Comparison of ENCODE assay signal across 7 cellular contexts in genomic region chr3:59052803-59053411, GRCh38. TPM values are rescaled to one million over a fixed set of nuclear protein-coding genes. Genes with fewer than 3 reads are reported as not detected.
DNase-seq lines count a peak whose midpoint lies in the region; ATAC-seq, FAIRE-seq and TF ChIP-seq lines count a peak whose summit lies in the region.

No MANE protein-coding gene starts in this region.

- TF ChIP-seq EP300 in HepG2 (IDR thresholded peaks at IDR 0.05; ENCODE audit: low read depth in 2 of 2, low read length in 2 of 2) (no peak), HepG2 (CRISPR knock-in tag; IDR thresholded peaks at IDR 0.05; ENCODE audit: borderline replicate concordance) (no peak)

- CTCF ChIA-PET in activated CD8-positive, alpha-beta T cell treated with anti-CD3 and anti-CD28 coated beads, Interleukin-2, amount 10 ng/mL, durations not matched to agents 7 days and 5 days (lab: Charles Lee): interaction anchor here (0.6 to 2.8 kb wide), 17 partner anchors 10 to 416 kb away, joined by 3 to 28 read pairs (median 4); no protein-coding TSS in a partner anchor
- CTCF ChIA-PET in HepG2 (lab: Yijun Ruan, JAX; ENCODE audit: low intra/inter-chr PET ratio, low total read pairs): interaction anchor here (1.4 to 1.9 kb wide), 3 partner anchors 58 to 412 kb away, joined by 3 to 9 read pairs (median 4); no protein-coding TSS in a partner anchor

- no peaks in the 10 kb centered on the region for H3K27me3 Mint-ChIP-seq in activated CD8-positive, alpha-beta T cell treated with anti-CD3 and anti-CD28 coated beads, Interleukin-2, amount 10 ng/mL, durations not matched to agents 7 days and 5 days (ENCODE audit: low read depth)
- H3K27me3 Mint-ChIP-seq in activated T-helper 2 cell treated with anti-CD3 and anti-CD28 coated beads, Interferon-gamma antibody, Interleukin-2, Interleukin-4, amounts not matched to agents 10 μg/mL and 5 μg/mL and 100 μg/mL, durations not matched to agents 14 hours and 24 hours and 36 hours (ENCODE audit: low read depth): peaks cover 12% of the 10 kb centered on the region

- 5% methylated on average over 2 of the region's 2 CpGs for WGBS in HepG2 (ENCODE audit: low lambda C conversion rate)

- DNase-seq in ELF-1 (ENCODE audit: low read depth, low spot score) (peak; percentile 36), HepG2 (ENCODE audit: low spot score) (peak; percentile 25), activated gamma-delta T cell treated with Interleukin-2 at 50 U/mL for 16 hours (no peak)
- DNase-seq in activated CD8-positive, alpha-beta T cell treated with anti-CD3 and anti-CD28 coated beads, Interleukin-2, amount 10 ng/mL, durations not matched to agents 7 days and 5 days: peak; percentile 46
- DNase-seq in activated T-helper 2 cell treated with anti-CD3 and anti-CD28 coated beads, Interferon-gamma antibody, Interleukin-2, Interleukin-4, amounts not matched to agents 10 μg/mL and 5 μg/mL and 100 μg/mL, durations not matched to agents 14 hours and 24 hours and 36 hours (ENCODE audit: low spot score): no peak
- no peak for DNase-seq in effector CD8-positive, alpha-beta T cell (lab: John Stamatoyannopoulos, UW)

- ATAC-seq in HG02623 (IDR thresholded peaks at IDR 0.05; ENCODE audit: unreplicated experiment): peak; percentile 27
- ATAC-seq in activated CD8-positive, alpha-beta T cell treated with anti-CD3 and anti-CD28 coated beads, Interleukin-2, amount 10 ng/mL, durations not matched to agents 7 days and 5 days: no peak
- peak; percentile 80 for ATAC-seq in HepG2

- TF ChIP-seq RAD21 in HepG2 (CRISPR knock-in tag; IDR thresholded peaks at IDR 0.05): peak; percentile 32; the same call in 1 of the 2 replicates

- no peaks in the 10 kb centered on the region for H3K36me3 ChIP-seq in HepG2 (replicated peaks in 1 of 2; ENCODE audit: control insufficient read depth in 1 of 2, insufficient read depth in 2 of 2, low read length in 2 of 2)

- peaks cover 12% of the 10 kb centered on the region for H3K4me1 Mint-ChIP-seq in activated CD8-positive, alpha-beta T cell treated with anti-CD3 and anti-CD28 coated beads, Interleukin-2, amount 10 ng/mL, durations not matched to agents 7 days and 5 days (ENCODE audit: low read depth)
- peaks cover 14% of the 10 kb centered on the region for H3K4me1 Mint-ChIP-seq in activated T-helper 2 cell treated with anti-CD3 and anti-CD28 coated beads, Interferon-gamma antibody, Interleukin-2, Interleukin-4, amounts not matched to agents 10 μg/mL and 5 μg/mL and 100 μg/mL, durations not matched to agents 14 hours and 24 hours and 36 hours (ENCODE audit: low read depth)

- intact Hi-C loops in HepG2 (cut with micrococcal nuclease; ENCODE audit: unreplicated experiment): loop anchor here (2.0 kb wide), 2 partner anchors 58 to 228 kb away; no protein-coding TSS in a partner anchor
- intact Hi-C loops in activated T-helper 2 cell treated with anti-CD3 and anti-CD28 coated beads, Interferon-gamma antibody, Interleukin-2, Interleukin-4, amounts not matched to agents 10 μg/mL and 5 μg/mL and 100 μg/mL, durations not matched to agents 14 hours and 24 hours and 36 hours (cut with micrococcal nuclease): loop anchor here (1.0 to 10.0 kb wide), 3 partner anchors 58 to 228 kb away; no protein-coding TSS in a partner anchor

- H3K27me3 ChIP-seq in HepG2 (ENCODE audit: control insufficient read depth in 1 of 2, insufficient read depth in 2 of 2, low read length in 2 of 2): no peaks in the 10 kb centered on the region; a peak in 1 of 5 replicates

- H3K79me2 ChIP-seq in HepG2 (ENCODE audit: insufficient read depth, low read length): no peaks in the 10 kb centered on the region

- H3K4me3 Mint-ChIP-seq in activated CD8-positive, alpha-beta T cell treated with anti-CD3 and anti-CD28 coated beads, Interleukin-2, amount 10 ng/mL, durations not matched to agents 7 days and 5 days: no peak overlapping the region
- no peak overlapping the region for H3K4me3 Mint-ChIP-seq in activated T-helper 2 cell treated with anti-CD3 and anti-CD28 coated beads, Interferon-gamma antibody, Interleukin-2, Interleukin-4, amounts not matched to agents 10 μg/mL and 5 μg/mL and 100 μg/mL, durations not matched to agents 14 hours and 24 hours and 36 hours (ENCODE audit: low read depth)

- no peak for FAIRE-seq in HepG2 (lab: Jason Lieb, UNC)

- no peaks in the 10 kb centered on the region for H4K20me1 ChIP-seq in HepG2 (ENCODE audit: insufficient read depth, low read length)

- no peak overlapping the region for H3K4me2 ChIP-seq in HepG2 (ENCODE audit: low read depth, low read length)

- H2AFZ ChIP-seq in HepG2 (ENCODE audit: low read length): no peak overlapping the region

- H3K9ac ChIP-seq in HepG2 (ENCODE audit: insufficient read depth, low read depth, low read length): no peak overlapping the region

- H3K9me3 ChIP-seq in HepG2 (ENCODE audit: low read length): no peaks in the 10 kb centered on the region

- H3K36me3 Mint-ChIP-seq in activated CD8-positive, alpha-beta T cell treated with anti-CD3 and anti-CD28 coated beads, Interleukin-2, amount 10 ng/mL, durations not matched to agents 7 days and 5 days (ENCODE audit: low read depth): no peaks in the 10 kb centered on the region
- no peaks in the 10 kb centered on the region for H3K36me3 Mint-ChIP-seq in activated T-helper 2 cell treated with anti-CD3 and anti-CD28 coated beads, Interferon-gamma antibody, Interleukin-2, Interleukin-4, amounts not matched to agents 10 μg/mL and 5 μg/mL and 100 μg/mL, durations not matched to agents 14 hours and 24 hours and 36 hours (ENCODE audit: low read depth)

- no peak overlapping the region for H3K27ac Mint-ChIP-seq in activated CD8-positive, alpha-beta T cell treated with anti-CD3 and anti-CD28 coated beads, Interleukin-2, amount 10 ng/mL, durations not matched to agents 7 days and 5 days
- no peak overlapping the region for H3K27ac Mint-ChIP-seq in activated T-helper 2 cell treated with anti-CD3 and anti-CD28 coated beads, Interferon-gamma antibody, Interleukin-2, Interleukin-4, amounts not matched to agents 10 μg/mL and 5 μg/mL and 100 μg/mL, durations not matched to agents 14 hours and 24 hours and 36 hours

- no peak overlapping the region for H3K4me3 ChIP-seq in HepG2 (replicated peaks in 1 of 3; ENCODE audit: insufficient read depth in 1 of 3, low read depth in 2 of 3, low read length in 3 of 3)

- H3K27ac ChIP-seq in HepG2 (ENCODE audit: extremely low read length, insufficient read depth, low read length): no peak overlapping the region

- H3K9me3 Mint-ChIP-seq in activated CD8-positive, alpha-beta T cell treated with anti-CD3 and anti-CD28 coated beads, Interleukin-2, amount 10 ng/mL, durations not matched to agents 7 days and 5 days (ENCODE audit: insufficient read depth): no peaks in the 10 kb centered on the region
- no peaks in the 10 kb centered on the region for H3K9me3 Mint-ChIP-seq in activated T-helper 2 cell treated with anti-CD3 and anti-CD28 coated beads, Interferon-gamma antibody, Interleukin-2, Interleukin-4, amounts not matched to agents 10 μg/mL and 5 μg/mL and 100 μg/mL, durations not matched to agents 14 hours and 24 hours and 36 hours

- POLR2A ChIA-PET in activated CD8-positive, alpha-beta T cell treated with anti-CD3 and anti-CD28 coated beads, Interleukin-2, amount 10 ng/mL, durations not matched to agents 7 days and 5 days (lab: Charles Lee): no interaction called here
- POLR2A ChIA-PET in HepG2 (lab: Yijun Ruan, JAX): no interaction called here

- no peak for TF ChIP-seq POLR2A in HepG2 (IDR thresholded peaks at IDR 0.05; ENCODE audit: insufficient read depth in 1 of 2, low read depth in 2 of 2, low read length in 2 of 2)

- TF ChIP-seq CTCF in HepG2 (CRISPR knock-in tag; IDR thresholded peaks at IDR 0.05): peak; percentile 66

- BruUV-seq in HepG2 (replicated peaks; lab: Mats Ljungman, UMichigan): no TSS peak

- in situ Hi-C loops in HepG2 (cut with HindIII; ENCODE audit: extremely low pct_ligation_motif_present, low pct_unique_long_range_greater_than_20kb): loop anchor here (5.0 kb wide), 1 partner anchor 411 kb away; no protein-coding TSS in a partner anchor

- no peaks in the 10 kb centered on the region for H3K4me1 ChIP-seq in HepG2 (ENCODE audit: insufficient read depth, low read length)

TF ChIP-seq in HepG2, 621 proteins besides CTCF, POLR2A, EP300 and RAD21 (continues in another document):
- TF ChIP-seq ZNF577 (CRISPR knock-in tag; IDR thresholded peaks at IDR 0.05; ENCODE audit: borderline replicate concordance, low read depth): no peak
- no peak for TF ChIP-seq REPIN1 (CRISPR knock-in tag; IDR thresholded peaks at IDR 0.05; ENCODE audit: borderline replicate concordance, low read depth)
- peak; percentile 44 for TF ChIP-seq STAG1 (CRISPR knock-in tag; IDR thresholded peaks at IDR 0.05)
- no peak for TF ChIP-seq NFYB (CRISPR knock-in tag; IDR thresholded peaks at IDR 0.05)
- TF ChIP-seq KAT7 (CRISPR knock-in tag; IDR thresholded peaks at IDR 0.05; ENCODE audit: borderline replicate concordance): no peak

RNA-seq across cellular contexts. Expression of gene CFAP20DC, which starts 3.1 kb away (rescaled TPM):
- total RNA-seq in activated CD8-positive, alpha-beta T cell treated with anti-CD3 and anti-CD28 coated beads, Interleukin-2, amount 10 ng/mL, durations not matched to agents 7 days and 5 days: 1 to 10 TPM; 1.5 to 1.6 TPM
- not detected in 2 replicates for total RNA-seq in HepG2 (2016; rRNA removed; fragmentation: Illumina TruSeq; extraction: Trizol)
- total RNA-seq in HepG2 (2016; cell fraction: cytosol; rRNA removed; fragmentation: Illumina TruSeq; extraction: Trizol; ENCODE audit: low read depth): not detected in 2 replicates
- total RNA-seq in HepG2 (2016; cell fraction: insoluble cytoplasmic fraction; rRNA removed; fragmentation: Illumina TruSeq; extraction: Trizol): not detected in 2 replicates
- not detected in 2 replicates for total RNA-seq in HepG2 (2016; cell fraction: membrane; rRNA removed; fragmentation: Illumina TruSeq; extraction: Trizol)
- total RNA-seq in HepG2 (2016; cell fraction: nucleus; rRNA removed; fragmentation: Illumina TruSeq; extraction: Trizol): not detected in 2 replicates
- polyA plus RNA-seq in HepG2 (2011; rRNA removed): not detected in 2 replicates
- not detected in 2 replicates for polyA plus RNA-seq in HepG2 (2011; cell fraction: cytosol; rRNA removed)
- polyA plus RNA-seq in HepG2 (2011; cell fraction: nucleus; rRNA removed): not detected in 2 replicates
- not detected in 2 replicates for polyA plus RNA-seq in HepG2 (2012)
- polyA plus RNA-seq in HepG2 (2016; cell fraction: cytosol; fragmentation: Illumina TruSeq; extraction: Trizol; ENCODE audit: low read depth): not detected in 2 replicates
- not detected in 2 replicates for polyA plus RNA-seq in HepG2 (2016; cell fraction: insoluble cytoplasmic fraction; fragmentation: Illumina TruSeq; extraction: Trizol; ENCODE audit: low read depth)
- not detected in 2 replicates for polyA plus RNA-seq in HepG2 (2016; cell fraction: membrane; fragmentation: Illumina TruSeq; extraction: Trizol; ENCODE audit: low read depth)
- not detected in 2 replicates for polyA plus RNA-seq in HepG2 (2016; cell fraction: nucleus; fragmentation: Illumina TruSeq; extraction: Trizol; ENCODE audit: insufficient read depth, low read depth)
- not detected in 2 replicates for polyA minus RNA-seq in HepG2 (2011; rRNA and poly(A)+ RNA removed; ENCODE audit: low replicate concordance)
- polyA minus RNA-seq in HepG2 (2011; cell fraction: cytosol; rRNA and poly(A)+ RNA removed): not detected in 2 replicates
- polyA minus RNA-seq in HepG2 (2011; cell fraction: nucleus; rRNA and poly(A)+ RNA removed): not detected in 2 replicates
- total RNA-seq in activated T-helper 2 cell treated with anti-CD3 and anti-CD28 coated beads, Interferon-gamma antibody, Interleukin-2, Interleukin-4, amounts not matched to agents 10 μg/mL and 5 μg/mL and 100 μg/mL, durations not matched to agents 14 hours and 24 hours and 36 hours: 1.5 and 1.6 TPM in 2 replicates

Comparison
In these comparisons a context has a peak if more than half of its experiments do, and no peak if none do; other contexts are left out.
1. DNase-seq: peak in ELF-1 (single experiment), activated CD8-positive, alpha-beta T cell treated with anti-CD3 and anti-CD28 coated beads, Interleukin-2, amount 10 ng/mL, durations not matched to agents 7 days and 5 days (single experiment) and HepG2 (single experiment); none in activated T-helper 2 cell treated with anti-CD3 and anti-CD28 coated beads, Interferon-gamma antibody, Interleukin-2, Interleukin-4, amounts not matched to agents 10 μg/mL and 5 μg/mL and 100 μg/mL, durations not matched to agents 14 hours and 24 hours and 36 hours (single experiment), effector CD8-positive, alpha-beta T cell (single experiment) and activated gamma-delta T cell treated with Interleukin-2 at 50 U/mL for 16 hours (single experiment).